Comparison of ENCODE assay signal across 15 cellular contexts in genomic region chr11:2519879-2520735, GRCh38.
DNase-seq lines count a peak whose midpoint lies in the region; ATAC-seq, FAIRE-seq and TF ChIP-seq lines count a peak whose summit lies in the region.
"Had no signal": no experiment of that assay in that cellular context is flagged by ENCODE, and none has a peak within 500 bp of the region (broad histone marks: within the 10 kb centered on the region; RNA-seq: fewer than 3 reads in every experiment).

No MANE protein-coding gene starts in this region.

- TF ChIP-seq CTCF in psoas muscle (IDR thresholded peaks at IDR 0.05), result no peak

- no peak overlapping the region for H3K4me3 Mint-ChIP-seq in activated CD8-positive, alpha-beta memory T cell treated with anti-CD3 and anti-CD28 coated beads, Interleukin-2, amount 10 ng/mL, durations not matched to agents 7 days and 5 days
- H3K4me3 Mint-ChIP-seq: activated CD8-positive, alpha-beta T cell treated with anti-CD3 and anti-CD28 coated beads for 36 hours had no signal

- DNase-seq in GM12891 (ENCODE audit: insufficient read length, low spot score) (peak; percentile 4), right cardiac atrium (peak; percentile 12 to 41 (median 29)), psoas muscle (peak; percentile 11 to 35), DMS 273 treated with DMSO at 0.1 percent for 48 hours (lab: John Stamatoyannopoulos, UW) (no peak), erythroblast (lab: John Stamatoyannopoulos, UW) (no peak), SW480 (ENCODE audit: low spot score) (no peak)
- DNase-seq in activated CD8-positive, alpha-beta memory T cell treated with anti-CD3 and anti-CD28 coated beads, Interleukin-2, amount 10 ng/mL, durations not matched to agents 7 days and 5 days, result peak; percentile 39
- no peak for DNase-seq in activated CD4-positive, CD25-positive, alpha-beta regulatory T cell (lab: John Stamatoyannopoulos, UW)
- DNase-seq: activated CD8-positive, alpha-beta T cell treated with anti-CD3 and anti-CD28 coated beads for 36 hours; HCEC 1CT; NCI-H226; PC-9 had no signal

- no peaks in the 10 kb centered on the region for H3K4me1 Mint-ChIP-seq in activated CD8-positive, alpha-beta memory T cell treated with anti-CD3 and anti-CD28 coated beads, Interleukin-2, amount 10 ng/mL, durations not matched to agents 7 days and 5 days

- H3K36me3 ChIP-seq in psoas muscle (ENCODE audit: insufficient read depth in 1 of 2, low read depth in 1 of 2), result no peaks in the 10 kb centered on the region
- H3K36me3 ChIP-seq: ascending aorta, neutrophil had no signal

- H3K36me3 Mint-ChIP-seq in activated CD8-positive, alpha-beta memory T cell treated with anti-CD3 and anti-CD28 coated beads, Interleukin-2, amount 10 ng/mL, durations not matched to agents 7 days and 5 days, result no peaks in the 10 kb centered on the region

- no peaks in the 10 kb centered on the region for H3K27me3 Mint-ChIP-seq in activated CD8-positive, alpha-beta memory T cell treated with anti-CD3 and anti-CD28 coated beads, Interleukin-2, amount 10 ng/mL, durations not matched to agents 7 days and 5 days
- H3K27me3 Mint-ChIP-seq: activated CD8-positive, alpha-beta T cell treated with anti-CD3 and anti-CD28 coated beads for 36 hours had no signal

- 82% methylated on average over 22 of the region's 22 CpGs for WGBS in right cardiac atrium
- WGBS in psoas muscle, 3 donors, result 70 to 77% (median 74%) methylated on average over 22 of the region's 22 CpGs

- H3K27ac Mint-ChIP-seq in activated CD8-positive, alpha-beta memory T cell treated with anti-CD3 and anti-CD28 coated beads, Interleukin-2, amount 10 ng/mL, durations not matched to agents 7 days and 5 days, result no peak overlapping the region
- H3K27ac Mint-ChIP-seq: activated CD8-positive, alpha-beta T cell treated with anti-CD3 and anti-CD28 coated beads for 36 hours had no signal

- FAIRE-seq in GM12891 (lab: Jason Lieb, UNC), result no peak

- H3K27ac ChIP-seq in right cardiac atrium (ENCODE audit: low read length), result no peak overlapping the region
- no peak overlapping the region for H3K27ac ChIP-seq in psoas muscle
- H3K27ac ChIP-seq: ascending aorta, C4-2B, neutrophil, PC-9 had no signal

- intact Hi-C loops in right cardiac atrium (cut with DNase I), result loop anchor here in 1 of 4 donors (10.0 kb wide), 2 partner anchors 225 to 325 kb away; no protein-coding TSS in a partner anchor
- intact Hi-C loops in psoas muscle (cut with DNase I), result loop anchor here in 1 of 2 donors (5.0 kb wide), 1 partner anchor 88 kb away; no protein-coding TSS in a partner anchor

- no peaks in the 10 kb centered on the region for H3K9me3 Mint-ChIP-seq in activated CD8-positive, alpha-beta memory T cell treated with anti-CD3 and anti-CD28 coated beads, Interleukin-2, amount 10 ng/mL, durations not matched to agents 7 days and 5 days (ENCODE audit: low read depth)
- H3K9me3 Mint-ChIP-seq: activated CD8-positive, alpha-beta T cell treated with anti-CD3 and anti-CD28 coated beads for 36 hours had no signal

- no peak for ATAC-seq in activated CD8-positive, alpha-beta memory T cell treated with anti-CD3 and anti-CD28 coated beads, Interleukin-2, amount 10 ng/mL, durations not matched to agents 7 days and 5 days
- ATAC-seq in right cardiac atrium (no peak), psoas muscle (no peak)
- ATAC-seq: activated CD8-positive, alpha-beta T cell treated with anti-CD3 and anti-CD28 coated beads for 36 hours had no signal

- H3K27me3 ChIP-seq in right cardiac atrium (ENCODE audit: control insufficient read depth, insufficient read depth), result no peaks in the 10 kb centered on the region
- peaks cover 0 to 9% (median 0%) of the 10 kb centered on the region in 3 donors for H3K27me3 ChIP-seq in psoas muscle (ENCODE audit: insufficient read depth in 3 of 3, low read length in 2 of 3)
- H3K27me3 ChIP-seq: ascending aorta, neutrophil had no signal

- no peak for TF ChIP-seq POLR2A in GM12891 (IDR thresholded peaks at IDR 0.05; ENCODE audit: low read depth, low read length)
- TF ChIP-seq POLR2A in erythroblast (IDR thresholded peaks at IDR 0.05; ENCODE audit: low read length), result no peak

- H3K4me1 ChIP-seq in right cardiac atrium (ENCODE audit: control insufficient read depth, insufficient read depth, low read length) (no peaks in the 10 kb centered on the region), psoas muscle (no peaks in the 10 kb centered on the region)
- H3K4me1 ChIP-seq: ascending aorta had no signal

- no peaks in the 10 kb centered on the region for H3K9me3 ChIP-seq in right cardiac atrium (ENCODE audit: control insufficient read depth, low read length)
- no peaks in the 10 kb centered on the region for H3K9me3 ChIP-seq in psoas muscle
- H3K9me3 ChIP-seq: ascending aorta, neutrophil had no signal

- CTCF ChIA-PET in activated CD8-positive, alpha-beta memory T cell treated with anti-CD3 and anti-CD28 coated beads, Interleukin-2, amount 10 ng/mL, durations not matched to agents 7 days and 5 days (lab: Charles Lee), result interaction anchor here (0.7 to 1.6 kb wide), 2 partner anchors 12 to 120 kb away, joined by 4 to 11 read pairs; partner anchors contain the start of gene TSSC4

- H3K4me3 ChIP-seq in right cardiac atrium (ENCODE audit: low read length) (no peak overlapping the region), psoas muscle (no peak overlapping the region)
- H3K4me3 ChIP-seq: ascending aorta, PC-9 had no signal

TF ChIP-seq in GM12891, 5 proteins besides CTCF, POLR2A, EP300 and RAD21:
- TF ChIP-seq POLR2AphosphoS5 (IDR thresholded peaks at IDR 0.05; ENCODE audit: low read depth, low read length) (no peak), PAX5 (IDR thresholded peaks at IDR 0.05; ENCODE audit: insufficient read depth, low read length, severe bottlenecking) (no peak), SPI1 (IDR thresholded peaks at IDR 0.05; ENCODE audit: low read depth, low read length) (no peak)

Comparison
In these comparisons a context has a peak if more than half of its experiments do, and no peak if none do; other contexts are left out.
1. DNase-seq: peak in GM12891 (single experiment), activated CD8-positive, alpha-beta memory T cell treated with anti-CD3 and anti-CD28 coated beads, Interleukin-2, amount 10 ng/mL, durations not matched to agents 7 days and 5 days (single experiment), right cardiac atrium (3 of 3) and psoas muscle (2 of 2); none in DMS 273 treated with DMSO at 0.1 percent for 48 hours (single experiment), activated CD4-positive, CD25-positive, alpha-beta regulatory T cell (0 of 4), erythroblast (0 of 2) and SW480 (single experiment).